26 cellular contexts compared by ENCODE assay signal in the genomic region with DNA sequence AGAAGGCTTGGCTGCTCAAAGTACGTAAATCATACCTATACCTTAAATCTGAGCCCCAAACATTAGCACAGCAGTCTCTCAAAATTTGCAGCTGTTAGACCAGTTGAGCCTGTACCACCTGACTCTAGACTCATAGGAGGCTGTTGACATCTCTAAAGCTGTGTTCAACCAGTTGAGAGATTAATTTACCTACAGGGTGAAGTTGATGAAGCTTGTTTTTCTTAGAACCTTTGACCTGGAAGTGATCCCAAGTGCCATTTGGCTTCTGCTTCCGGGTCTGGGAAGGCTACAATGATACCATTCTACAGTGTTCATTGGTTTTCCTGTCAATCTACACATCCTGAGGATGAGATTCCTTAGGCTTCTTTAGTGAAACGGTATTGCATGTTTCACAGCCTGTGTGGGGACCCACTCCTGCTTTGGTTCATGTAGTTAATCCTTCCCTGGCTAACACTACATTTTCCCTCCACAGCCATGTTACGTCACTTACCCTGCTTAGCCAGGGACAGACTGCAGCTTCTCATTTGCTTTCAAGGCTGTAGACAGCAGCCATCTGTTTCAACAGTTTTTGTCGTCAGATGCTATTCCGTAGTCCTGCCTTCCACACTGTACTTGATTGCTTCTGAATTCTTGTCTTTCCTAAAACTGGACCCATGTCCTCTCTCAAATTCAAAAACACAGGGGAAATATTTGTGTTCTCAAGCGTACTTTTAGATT. TPM values are rescaled to one million over a fixed set of nuclear protein-coding genes. Genes with fewer than 3 reads are reported as not detected.
DNase-seq lines count a peak whose midpoint lies in the region; ATAC-seq and TF ChIP-seq lines count a peak whose summit lies in the region.
"Had no signal": no experiment of that assay in that cellular context is flagged by ENCODE, and none has a peak within 500 bp of the region (broad histone marks: within the 10 kb centered on the region; RNA-seq: fewer than 3 reads in every experiment).

No MANE protein-coding gene starts in this region.

- H3K4me1 Mint-ChIP-seq in nephron progenitor cell = peaks cover 39% of the 10 kb centered on the region
- H3K4me1 Mint-ChIP-seq: stimulated activated memory B cell treated with anti-CD40 and anti-IgM and Interleukin-4, amounts not matched to agents 10 μg/mL and 1 μg/mL and 100 μg/mL, for 72 hours had no signal

- H3K9me3 ChIP-seq in heart left ventricle (no peaks in the 10 kb centered on the region), left ventricle myocardium inferior (replicated peaks) (no peaks in the 10 kb centered on the region)
- H3K9me3 ChIP-seq: tibial nerve had no signal

- 73 to 75% (median 74%) methylated on average over 7 of the region's 7 CpGs for WGBS in heart left ventricle, 4 donors

- ATAC-seq in heart left ventricle (peak; percentile 56 to 75 (median 74)), left colon (no peak)
- ATAC-seq: effector memory CD8-positive, alpha-beta T cell; stimulated activated memory B cell treated with anti-CD40 and anti-IgM and Interleukin-4, amounts not matched to agents 10 μg/mL and 1 μg/mL and 100 μg/mL, for 72 hours had no signal

- H3K36me3 Mint-ChIP-seq in nephron progenitor cell (ENCODE audit: low read depth) = no peaks in the 10 kb centered on the region
- H3K36me3 Mint-ChIP-seq: CD4-positive, alpha-beta memory T cell; stimulated activated memory B cell treated with anti-CD40 and anti-IgM and Interleukin-4, amounts not matched to agents 10 μg/mL and 1 μg/mL and 100 μg/mL, for 72 hours had no signal

- peaks cover 0 to 12% (median 4%) of the 10 kb centered on the region in 9 donors for H3K36me3 ChIP-seq in heart left ventricle
- peaks cover 12% of the 10 kb centered on the region for H3K36me3 ChIP-seq in left ventricle myocardium inferior

- peaks cover 23% of the 10 kb centered on the region for H3K27me3 Mint-ChIP-seq in nephron progenitor cell (ENCODE audit: low read depth, poor library complexity)

- H3K27me3 ChIP-seq in heart left ventricle (peaks cover 0 to 3% (median 0%) of the 10 kb centered on the region in 9 donors), left ventricle myocardium inferior (ENCODE audit: low read depth) (peaks cover 16% of the 10 kb centered on the region)

- TF ChIP-seq CTCF in heart left ventricle (IDR thresholded peaks at IDR 0.05) = no peak
- no peak for TF ChIP-seq CTCF in left ventricle myocardium inferior (IDR thresholded peaks at IDR 0.05; ENCODE audit: borderline replicate concordance)
- no peak for TF ChIP-seq CTCF in fibroblast of villous mesenchyme (IDR thresholded peaks at IDR 0.05; ENCODE audit: insufficient read depth, low read depth, low read length)
- TF ChIP-seq CTCF in nephron progenitor cell (IDR thresholded peaks at IDR 0.05) = no peak

- H3K27ac ChIP-seq in heart left ventricle = peak overlapping the region in 2 of 12 donors; percentile 5 to 12
- H3K27ac ChIP-seq in left ventricle myocardium inferior (replicated peaks) = no peak overlapping the region
- H3K27ac ChIP-seq: tibial nerve had no signal

- peak in 3 of 5 donors; percentile 20 to 38 (median 27) for DNase-seq in heart left ventricle
- DNase-seq in left ventricle myocardium inferior = no peak
- DNase-seq in fibroblast of villous mesenchyme (ENCODE audit: low read depth) = peak; percentile 67
- no peak for DNase-seq in nephron progenitor cell
- no peak for DNase-seq in NCI-H2081 treated with DMSO at 0.1 percent for 48 hours (lab: John Stamatoyannopoulos, UW)
- DNase-seq in left colon = no peak
- DNase-seq in HCEC 1CT = no peak
- DNase-seq in GDM1 (lab: John Stamatoyannopoulos, UW) = no peak
- DNase-seq: activated CD4-positive, alpha-beta T cell treated with anti-CD3 and anti-CD28 coated beads, Interleukin-2, amount 50 U/mL, for 1 hour; activated CD8-positive, alpha-beta memory T cell treated with anti-CD3 and anti-CD28 coated beads, Interleukin-2, amount 50 U/mL, for 48 hours; activated effector memory CD4-positive, alpha-beta T cell treated with anti-CD3 and anti-CD28 coated beads, Interleukin-2, amount 50 U/mL, for 16 hours; amygdala; CD4-positive, alpha-beta memory T cell; DMS79 treated with DMSO at 0.1 percent for 48 hours; effector memory CD8-positive, alpha-beta T cell; foreskin melanocyte; NCI-H187 treated with DMSO at 0.1 percent for 48 hours; NCI-H446 treated with DMSO at 0.1 percent for 48 hours; stimulated activated CD4-positive, alpha-beta T cell treated with anti-CD3 and anti-CD28 coated beads, Interleukin-15, amount 100 ng/mL, for 24 hours; SW 1271 had no signal

- H3K4me3 ChIP-seq in heart left ventricle (no peak overlapping the region), left ventricle myocardium inferior (no peak overlapping the region), fibroblast of villous mesenchyme (ENCODE audit: low read depth, low read length) (no peak overlapping the region)
- H3K4me3 ChIP-seq: lung, tibial nerve had no signal

- peaks cover 6% of the 10 kb centered on the region for H3K9me3 Mint-ChIP-seq in nephron progenitor cell
- H3K9me3 Mint-ChIP-seq: CD4-positive, alpha-beta memory T cell; effector memory CD8-positive, alpha-beta T cell; nephron; stimulated activated memory B cell treated with anti-CD40 and anti-IgM and Interleukin-4, amounts not matched to agents 10 μg/mL and 1 μg/mL and 100 μg/mL, for 72 hours had no signal

- no peak overlapping the region for H3K4me3 Mint-ChIP-seq in nephron progenitor cell
- H3K4me3 Mint-ChIP-seq: CD4-positive, alpha-beta memory T cell; effector memory CD8-positive, alpha-beta T cell; nephron; stimulated activated memory B cell treated with anti-CD40 and anti-IgM and Interleukin-4, amounts not matched to agents 10 μg/mL and 1 μg/mL and 100 μg/mL, for 72 hours had no signal

- intact Hi-C loops in heart left ventricle (cut with DNase I) = loop anchor here in 1 of 10 donors (10.0 kb wide), 1 partner anchor 173 kb away; the partner anchor contains the start of gene IL18R1
- intact Hi-C loops in left ventricle myocardium inferior (cut with micrococcal nuclease) = loop anchor here (5.0 kb wide), 1 partner anchor 60 kb away; no protein-coding TSS in a partner anchor
- intact Hi-C loops in left colon (cut with DNase I, micrococcal nuclease) = no loop called here

- H3K4me1 ChIP-seq in heart left ventricle (peaks cover 0 to 31% (median 6%) of the 10 kb centered on the region in 12 donors), left ventricle myocardium inferior (peaks cover 13% of the 10 kb centered on the region)

- TF ChIP-seq POLR2A in heart left ventricle (IDR thresholded peaks at IDR 0.05) = no peak

- H3K27ac Mint-ChIP-seq in nephron progenitor cell = peak overlapping the region; percentile 66
- H3K27ac Mint-ChIP-seq: CD4-positive, alpha-beta memory T cell; effector memory CD8-positive, alpha-beta T cell; nephron; stimulated activated memory B cell treated with anti-CD40 and anti-IgM and Interleukin-4, amounts not matched to agents 10 μg/mL and 1 μg/mL and 100 μg/mL, for 72 hours had no signal

RNA-seq across cellular contexts. Expression of gene IL1RL2, which starts 4.7 kb away (rescaled TPM):
- total RNA-seq in heart left ventricle (under 1 TPM in 5 of 9 donors, not detected in 4; 0.30 to 0.75 (median 0.56) TPM), left ventricle myocardium inferior (0.30 TPM), fibroblast of villous mesenchyme (0.32 and 1.3 TPM in 2 replicates), left colon (1 to 10 TPM; 1.1 to 1.2 TPM)
- under 1 TPM in 1 of 2 donors, not detected in 1; 0.22 TPM for polyA plus RNA-seq in heart left ventricle
- total RNA-seq: H4, RPMI7951 had no signal
- polyA plus RNA-seq: CD4-positive, alpha-beta memory T cell had no signal

RNA-seq across cellular contexts. Expression of gene IL1R1, which starts 39.5 kb away (rescaled TPM):
- 10 to 100 TPM; 10.9 to 49.0 (median 19.6) TPM for total RNA-seq in heart left ventricle
- polyA plus RNA-seq in heart left ventricle = 10 to 100 TPM; 12.8 to 25.7 TPM
- total RNA-seq in left ventricle myocardium inferior = 22.6 TPM
- 35.8 and 62.6 TPM in 2 replicates for total RNA-seq in fibroblast of villous mesenchyme
- total RNA-seq in left colon = 10 to 100 TPM; 24.8 to 25.0 TPM

Comparison
In these comparisons a context has a peak if more than half of its experiments do, and no peak if none do; other contexts are left out.
1. DNase-seq: peak in heart left ventricle (3 of 5) and fibroblast of villous mesenchyme (single experiment); none in left ventricle myocardium inferior (single experiment), nephron progenitor cell (single experiment), NCI-H2081 treated with DMSO at 0.1 percent for 48 hours (single experiment), left colon (0 of 2), HCEC 1CT (single experiment) and GDM1 (single experiment).